Comparison of ENCODE assay signal across 14 cellular contexts in the genomic region with DNA sequence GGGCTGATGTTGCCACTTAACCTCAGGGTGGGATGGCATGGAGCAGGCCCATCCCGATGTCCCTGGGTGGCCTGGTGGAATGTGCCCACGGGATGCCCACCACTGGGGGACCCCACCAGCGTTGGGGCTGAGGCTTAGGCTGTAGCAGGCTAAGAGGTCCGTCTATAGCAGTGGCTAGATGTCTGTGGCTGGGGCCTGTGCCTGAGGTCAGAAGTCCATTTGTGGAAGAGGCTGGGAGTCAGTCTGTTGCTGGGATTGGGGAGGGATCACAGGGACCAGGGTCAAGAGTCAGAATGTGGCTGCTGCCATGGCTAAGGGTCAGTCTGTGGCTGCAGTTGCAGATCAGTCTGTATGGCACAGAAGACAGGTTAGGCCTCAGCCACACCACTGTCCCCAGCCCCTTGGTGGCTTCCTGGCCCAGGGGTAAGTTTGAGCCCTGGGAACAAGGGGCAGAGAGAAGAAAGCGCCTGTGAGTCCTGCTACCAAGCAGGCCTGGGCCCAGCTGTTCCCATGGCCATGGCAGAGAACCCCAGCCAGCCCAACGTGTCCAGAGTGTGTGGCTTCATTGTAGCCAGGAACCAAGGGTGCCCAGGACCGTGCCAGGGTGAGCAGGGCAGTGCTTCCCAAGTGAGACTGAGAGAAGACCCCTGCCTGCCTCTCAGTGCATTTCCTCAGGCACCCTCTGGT. TPM values are rescaled to one million over a fixed set of nuclear protein-coding genes. Genes with fewer than 3 reads are reported as not detected.
DNase-seq lines count a peak whose midpoint lies in the region; ATAC-seq, FAIRE-seq and TF ChIP-seq lines count a peak whose summit lies in the region.
"Had no signal": no experiment of that assay in that cellular context is flagged by ENCODE, and none has a peak within 500 bp of the region (broad histone marks: within the 10 kb centered on the region; RNA-seq: fewer than 3 reads in every experiment).

No MANE protein-coding gene starts in this region.

- H3K27me3 Mint-ChIP-seq in T-helper 17 cell, result peaks cover 37% of the 10 kb centered on the region
- H3K27me3 Mint-ChIP-seq in mesothelial cell of epicardium (ENCODE audit: low read depth), result no peaks in the 10 kb centered on the region

- H3K27me3 ChIP-seq in lower lobe of right lung (ENCODE audit: low read depth) (no peaks in the 10 kb centered on the region), left lung (peaks cover 0 to 5% of the 10 kb centered on the region in 2 donors)

- peak overlapping the region; percentile 81 for H3K27ac Mint-ChIP-seq in T-helper 17 cell
- H3K27ac Mint-ChIP-seq in mesothelial cell of epicardium, result peak overlapping the region; percentile 60
- H3K27ac Mint-ChIP-seq: H9 had no signal

- DNase-seq in HTR-8/SVneo (ENCODE audit: insufficient read length, low spot score) (no peak), T-helper 17 cell (no peak), mesothelial cell of epicardium (ENCODE audit: low spot score in 2 of 2, unreplicated experiment in 2 of 2) (no peak), lower lobe of right lung (no peak), left lung (no peak), NCI-H1105 (lab: John Stamatoyannopoulos, UW) (no peak), SW 1271 (lab: John Stamatoyannopoulos, UW) (no peak)
- DNase-seq: H9, NCI-H1092, NCI-H1694, NCI-H69, PC-3, Right ventricle myocardium superior, SK-N-SH had no signal

- intact Hi-C loops in lower lobe of right lung (cut with DNase I), result no loop called here
- intact Hi-C loops in left lung (cut with DNase I), result no loop called here

- H3K4me1 ChIP-seq in lower lobe of right lung, result peaks cover 29% of the 10 kb centered on the region
- peaks cover 5 to 41% of the 10 kb centered on the region in 2 donors for H3K4me1 ChIP-seq in left lung

- no peak overlapping the region for H3K4me3 Mint-ChIP-seq in T-helper 17 cell
- no peak overlapping the region for H3K4me3 Mint-ChIP-seq in mesothelial cell of epicardium
- H3K4me3 Mint-ChIP-seq: H9 had no signal

- H3K4me3 ChIP-seq in lower lobe of right lung (no peak overlapping the region), left lung (no peak overlapping the region)

- H3K4me1 Mint-ChIP-seq in T-helper 17 cell (peaks cover 31% of the 10 kb centered on the region), mesothelial cell of epicardium (peaks cover 58% of the 10 kb centered on the region)

- peaks cover 11% of the 10 kb centered on the region for H3K36me3 Mint-ChIP-seq in T-helper 17 cell (ENCODE audit: low read depth)
- peaks cover 2% of the 10 kb centered on the region for H3K36me3 Mint-ChIP-seq in mesothelial cell of epicardium

- H3K9me3 Mint-ChIP-seq in mesothelial cell of epicardium, result no peaks in the 10 kb centered on the region
- H3K9me3 Mint-ChIP-seq: H9 had no signal

- H3K27ac ChIP-seq in lower lobe of right lung (no peak overlapping the region), left lung (no peak overlapping the region)

- peak; percentile 36 for FAIRE-seq in HTR-8/SVneo (lab: Jason Lieb, UNC)

- TF ChIP-seq CTCF in mesothelial cell of epicardium (IDR thresholded peaks at IDR 0.05; ENCODE audit: unreplicated experiment), result no peak
- TF ChIP-seq CTCF in lower lobe of right lung (IDR thresholded peaks at IDR 0.05), result no peak
- TF ChIP-seq CTCF in left lung (IDR thresholded peaks at IDR 0.05), result no peak

- ATAC-seq in T-helper 17 cell (no peak), lower lobe of right lung (no peak), left lung (no peak)
- ATAC-seq: PC-3 had no signal

- no peaks in the 10 kb centered on the region for H3K36me3 ChIP-seq in lower lobe of right lung
- H3K36me3 ChIP-seq in left lung, result peaks cover 0 to 4% of the 10 kb centered on the region in 2 donors

- H3K9me3 ChIP-seq in T-helper 17 cell (ENCODE audit: control insufficient read depth, low read length, poor library complexity, severe bottlenecking), result no peaks in the 10 kb centered on the region
- no peaks in the 10 kb centered on the region for H3K9me3 ChIP-seq in lower lobe of right lung
- no peaks in the 10 kb centered on the region for H3K9me3 ChIP-seq in left lung
- H3K9me3 ChIP-seq: SK-N-SH had no signal

RNA-seq across cellular contexts. Expression of gene RAI1, which starts 35.7 kb away (rescaled TPM):
- 10 to 100 TPM; 18.4 to 18.6 TPM for total RNA-seq in T-helper 17 cell
- total RNA-seq in mesothelial cell of epicardium, result 127 to 137 TPM (median 129 TPM) in 3 replicates
- 31.1 TPM for total RNA-seq in lower lobe of right lung
- total RNA-seq in left lung, result 10 to 100 TPM; 31.5 to 31.7 TPM
